ENCODE assay signal across 11 cellular contexts in genomic region chr14:51865953-51866747, GRCh38. TPM values are rescaled to one million over a fixed set of nuclear protein-coding genes. Genes with fewer than 3 reads are reported as not detected.
DNase-seq lines count a peak whose midpoint lies in the region; ATAC-seq and TF ChIP-seq lines count a peak whose summit lies in the region.
"Had no signal": no experiment of that assay in that cellular context is flagged by ENCODE, and none has a peak within 500 bp of the region (broad histone marks: within the 10 kb centered on the region; RNA-seq: fewer than 3 reads in every experiment).

No MANE protein-coding gene starts in this region.

- H3K27me3 Mint-ChIP-seq in activated naive CD4-positive, alpha-beta T cell treated with anti-CD3 and anti-CD28 coated beads, Interleukin-2, amount 10 ng/mL, durations not matched to agents 7 days and 5 days, result no peaks in the 10 kb centered on the region
- no peaks in the 10 kb centered on the region for H3K27me3 Mint-ChIP-seq in activated T-cell treated with anti-CD3 and anti-CD28 coated beads, Interleukin-2, amount 50 U/mL, for 72 hours (ENCODE audit: low read depth)
- H3K27me3 Mint-ChIP-seq in HFFc6 (ENCODE audit: insufficient read depth), result no peaks in the 10 kb centered on the region; the same call in 1 of the 2 replicates

- H3K36me3 Mint-ChIP-seq in activated naive CD4-positive, alpha-beta T cell treated with anti-CD3 and anti-CD28 coated beads, Interleukin-2, amount 10 ng/mL, durations not matched to agents 7 days and 5 days, result peaks cover 30% of the 10 kb centered on the region
- H3K36me3 Mint-ChIP-seq in activated T-cell treated with anti-CD3 and anti-CD28 coated beads, Interleukin-2, amount 50 U/mL, for 72 hours (ENCODE audit: insufficient read depth in 2 of 2), result peaks cover under 1 to 3% of the 10 kb centered on the region in 2 donors
- no peaks in the 10 kb centered on the region for H3K36me3 Mint-ChIP-seq in HFFc6 (ENCODE audit: low read depth)
- H3K36me3 Mint-ChIP-seq: type B pancreatic cell had no signal

- ATAC-seq in HG02973 (IDR thresholded peaks at IDR 0.05; ENCODE audit: unreplicated experiment) (peak; percentile 48), GM21528 (IDR thresholded peaks at IDR 0.05; ENCODE audit: low FRiP score, unreplicated experiment) (no peak)
- ATAC-seq in activated T-cell treated with anti-CD3 and anti-CD28 coated beads, Interleukin-2, amount 50 U/mL, for 72 hours (replicated peaks in 1 of 2), result peak; percentile 56 to 61
- ATAC-seq: foreskin keratinocyte had no signal

- H3K36me3 ChIP-seq in left ventricle myocardium inferior (no peaks in the 10 kb centered on the region), SJCRH30 (no peaks in the 10 kb centered on the region)

- TF ChIP-seq CTCF in HFFc6 (IDR thresholded peaks at IDR 0.05) (no peak), left ventricle myocardium inferior (IDR thresholded peaks at IDR 0.05; ENCODE audit: borderline replicate concordance) (no peak)

- peaks cover 20% of the 10 kb centered on the region for H3K4me1 Mint-ChIP-seq in activated naive CD4-positive, alpha-beta T cell treated with anti-CD3 and anti-CD28 coated beads, Interleukin-2, amount 10 ng/mL, durations not matched to agents 7 days and 5 days
- H3K4me1 Mint-ChIP-seq in activated T-cell treated with anti-CD3 and anti-CD28 coated beads, Interleukin-2, amount 50 U/mL, for 72 hours (ENCODE audit: low read depth), result peaks cover 11% of the 10 kb centered on the region
- H3K4me1 Mint-ChIP-seq in HFFc6 (ENCODE audit: low read depth), result peaks cover 19% of the 10 kb centered on the region

- CTCF ChIA-PET in activated naive CD4-positive, alpha-beta T cell treated with anti-CD3 and anti-CD28 coated beads, Interleukin-2, amount 10 ng/mL, durations not matched to agents 7 days and 5 days (lab: Charles Lee), result interaction anchor here (0.6 to 1.4 kb wide), 2 partner anchors 38 to 73 kb away, joined by 3 to 4 read pairs; no protein-coding TSS in a partner anchor

- peak; percentile 33 for DNase-seq in activated naive CD4-positive, alpha-beta T cell treated with Interleukin-2 at 50 U/mL for 16 hours
- DNase-seq in activated naive CD4-positive, alpha-beta T cell treated with anti-CD3 and anti-CD28 coated beads, Interleukin-2, amount 10 ng/mL, durations not matched to agents 7 days and 5 days, result no peak
- no peak for DNase-seq in activated T-cell treated with anti-CD3 and anti-CD28 coated beads, Interleukin-2, amount 50 U/mL, for 72 hours
- no peak for DNase-seq in HFFc6
- no peak for DNase-seq in left ventricle myocardium inferior
- no peak for DNase-seq in SJCRH30
- DNase-seq: foreskin keratinocyte, NCI-H526 treated with DMSO at 0.1 percent for 48 hours had no signal

- H3K4me3 Mint-ChIP-seq in activated naive CD4-positive, alpha-beta T cell treated with anti-CD3 and anti-CD28 coated beads, Interleukin-2, amount 10 ng/mL, durations not matched to agents 7 days and 5 days, result no peak overlapping the region
- H3K4me3 Mint-ChIP-seq in activated T-cell treated with anti-CD3 and anti-CD28 coated beads, Interleukin-2, amount 50 U/mL, for 72 hours, result no peak overlapping the region
- no peak overlapping the region for H3K4me3 Mint-ChIP-seq in HFFc6
- H3K4me3 Mint-ChIP-seq: type B pancreatic cell had no signal

- intact Hi-C loops in left ventricle myocardium inferior (cut with micrococcal nuclease), result no loop called here

- H3K4me1 ChIP-seq in left ventricle myocardium inferior, result peaks cover 4% of the 10 kb centered on the region
- no peaks in the 10 kb centered on the region for H3K4me1 ChIP-seq in SJCRH30

- H3K27me3 ChIP-seq in left ventricle myocardium inferior (ENCODE audit: low read depth), result peaks cover 39% of the 10 kb centered on the region
- no peaks in the 10 kb centered on the region for H3K27me3 ChIP-seq in SJCRH30
- H3K27me3 ChIP-seq: foreskin keratinocyte had no signal

- H3K27ac Mint-ChIP-seq in activated naive CD4-positive, alpha-beta T cell treated with anti-CD3 and anti-CD28 coated beads, Interleukin-2, amount 10 ng/mL, durations not matched to agents 7 days and 5 days, result no peak overlapping the region
- no peak overlapping the region for H3K27ac Mint-ChIP-seq in activated T-cell treated with anti-CD3 and anti-CD28 coated beads, Interleukin-2, amount 50 U/mL, for 72 hours
- H3K27ac Mint-ChIP-seq in HFFc6, result no peak overlapping the region
- H3K27ac Mint-ChIP-seq: type B pancreatic cell had no signal

- no peak overlapping the region for H3K27ac ChIP-seq in left ventricle myocardium inferior (replicated peaks)
- no peak overlapping the region for H3K27ac ChIP-seq in SJCRH30
- H3K27ac ChIP-seq: foreskin keratinocyte had no signal

- no peak overlapping the region for H3K4me3 ChIP-seq in left ventricle myocardium inferior
- H3K4me3 ChIP-seq in SJCRH30, result no peak overlapping the region

- no peaks in the 10 kb centered on the region for H3K9me3 ChIP-seq in left ventricle myocardium inferior (replicated peaks)
- no peaks in the 10 kb centered on the region for H3K9me3 ChIP-seq in SJCRH30 (replicated peaks)

- H3K9me3 Mint-ChIP-seq in activated naive CD4-positive, alpha-beta T cell treated with anti-CD3 and anti-CD28 coated beads, Interleukin-2, amount 10 ng/mL, durations not matched to agents 7 days and 5 days, result no peaks in the 10 kb centered on the region
- H3K9me3 Mint-ChIP-seq in activated T-cell treated with anti-CD3 and anti-CD28 coated beads, Interleukin-2, amount 50 U/mL, for 72 hours, result no peaks in the 10 kb centered on the region
- H3K9me3 Mint-ChIP-seq in HFFc6, result no peaks in the 10 kb centered on the region
- H3K9me3 Mint-ChIP-seq: type B pancreatic cell had no signal

RNA-seq across cellular contexts. Expression of gene GNG2, which starts 5.7 kb away (rescaled TPM):
- total RNA-seq in activated T-cell treated with anti-CD3 and anti-CD28 coated beads, Interleukin-2, amount 50 U/mL, for 72 hours, result 100 to 1,000 TPM; 233 to 250 TPM
- total RNA-seq in HFFc6 (2021; fragmentation: NEBNext Ultra II Directional; extraction: Animal tissue kit (Norgen Biotek cat#: 25700)), result 1 to 10 TPM; 2.4 to 6.0 (median 2.8) TPM
- 6.7 TPM for total RNA-seq in left ventricle myocardium inferior
- 0.15 and 0.43 TPM in 2 replicates for total RNA-seq in SJCRH30 (2014; rRNA removed; shearing (Covaris generic))

Comparison
In these comparisons a context has a peak if more than half of its experiments do, and no peak if none do; other contexts are left out.
1. RNA of gene GNG2, which starts 5.7 kb away (total RNA-seq): 233 to 250 TPM in activated T-cell treated with anti-CD3 and anti-CD28 coated beads, Interleukin-2, amount 50 U/mL, for 72 hours; 6.7 TPM in left ventricle myocardium inferior (single experiment), 2.4 to 6.0 TPM in HFFc6 and 0.15 to 0.43 TPM in SJCRH30; every median in the first group is over 10 times any median in the second.